In the genomic region with DNA sequence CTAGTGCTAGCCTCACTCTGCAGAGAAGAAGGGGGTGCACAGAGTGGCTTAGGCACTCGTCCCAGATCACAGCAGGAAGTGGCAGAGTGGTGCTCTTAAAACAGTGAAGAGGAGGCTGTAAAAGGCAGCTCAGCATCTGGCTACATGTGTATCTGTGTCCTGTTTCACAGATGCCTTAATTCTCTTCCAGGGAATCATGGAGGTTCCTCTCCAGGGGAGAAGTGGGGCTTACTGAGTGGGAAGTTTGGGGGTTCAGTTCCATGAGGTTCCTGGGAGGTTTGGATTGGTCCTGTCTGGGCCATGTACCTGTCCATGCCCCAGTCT, we compare ENCODE assay signal across 1 cellular context.
TF ChIP-seq lines count a peak whose summit lies in the region.

No MANE protein-coding gene starts in this region.

TF ChIP-seq in SK-N-SH, 30 proteins besides CTCF, POLR2A, EP300 and RAD21 (continued from another document):
- TF ChIP-seq, protein P1, sequence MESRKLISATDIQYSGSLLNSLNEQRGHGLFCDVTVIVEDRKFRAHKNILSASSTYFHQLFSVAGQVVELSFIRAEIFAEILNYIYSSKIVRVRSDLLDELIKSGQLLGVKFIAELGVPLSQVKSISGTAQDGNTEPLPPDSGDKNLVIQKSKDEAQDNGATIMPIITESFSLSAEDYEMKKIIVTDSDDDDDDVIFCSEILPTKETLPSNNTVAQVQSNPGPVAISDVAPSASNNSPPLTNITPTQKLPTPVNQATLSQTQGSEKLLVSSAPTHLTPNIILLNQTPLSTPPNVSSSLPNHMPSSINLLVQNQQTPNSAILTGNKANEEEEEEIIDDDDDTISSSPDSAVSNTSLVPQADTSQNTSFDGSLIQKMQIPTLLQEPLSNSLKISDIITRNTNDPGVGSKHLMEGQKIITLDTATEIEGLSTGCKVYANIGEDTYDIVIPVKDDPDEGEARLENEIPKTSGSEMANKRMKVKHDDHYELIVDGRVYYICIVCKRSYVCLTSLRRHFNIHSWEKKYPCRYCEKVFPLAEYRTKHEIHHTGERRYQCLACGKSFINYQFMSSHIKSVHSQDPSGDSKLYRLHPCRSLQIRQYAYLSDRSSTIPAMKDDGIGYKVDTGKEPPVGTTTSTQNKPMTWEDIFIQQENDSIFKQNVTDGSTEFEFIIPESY (IDR thresholded peaks at IDR 0.05; ENCODE audit: borderline replicate concordance, low read depth) = no peak
- TF ChIP-seq PBX3 (IDR thresholded peaks at IDR 0.05) = no peak
- TF ChIP-seq MAX (IDR thresholded peaks at IDR 0.05; ENCODE audit: low read depth) = no peak
- no peak for TF ChIP-seq FOXM1 (IDR thresholded peaks at IDR 0.05; ENCODE audit: low read depth)
- no peak for TF ChIP-seq CHD2 (IDR thresholded peaks at IDR 0.05; ENCODE audit: low read length, partially characterized antibody)
- no peak for TF ChIP-seq NRF1 (IDR thresholded peaks at IDR 0.05; ENCODE audit: low read depth, low read length)
- TF ChIP-seq TAF1 (IDR thresholded peaks at IDR 0.05; ENCODE audit: borderline replicate concordance, low read depth, low read length) = no peak
- no peak for TF ChIP-seq MXI1 (IDR thresholded peaks at IDR 0.05; ENCODE audit: low read depth, low read length)
TF ChIP-seq in SK-N-SH: peak in this region for 0.
